1 cellular context compared by ENCODE assay signal in the genomic region with DNA sequence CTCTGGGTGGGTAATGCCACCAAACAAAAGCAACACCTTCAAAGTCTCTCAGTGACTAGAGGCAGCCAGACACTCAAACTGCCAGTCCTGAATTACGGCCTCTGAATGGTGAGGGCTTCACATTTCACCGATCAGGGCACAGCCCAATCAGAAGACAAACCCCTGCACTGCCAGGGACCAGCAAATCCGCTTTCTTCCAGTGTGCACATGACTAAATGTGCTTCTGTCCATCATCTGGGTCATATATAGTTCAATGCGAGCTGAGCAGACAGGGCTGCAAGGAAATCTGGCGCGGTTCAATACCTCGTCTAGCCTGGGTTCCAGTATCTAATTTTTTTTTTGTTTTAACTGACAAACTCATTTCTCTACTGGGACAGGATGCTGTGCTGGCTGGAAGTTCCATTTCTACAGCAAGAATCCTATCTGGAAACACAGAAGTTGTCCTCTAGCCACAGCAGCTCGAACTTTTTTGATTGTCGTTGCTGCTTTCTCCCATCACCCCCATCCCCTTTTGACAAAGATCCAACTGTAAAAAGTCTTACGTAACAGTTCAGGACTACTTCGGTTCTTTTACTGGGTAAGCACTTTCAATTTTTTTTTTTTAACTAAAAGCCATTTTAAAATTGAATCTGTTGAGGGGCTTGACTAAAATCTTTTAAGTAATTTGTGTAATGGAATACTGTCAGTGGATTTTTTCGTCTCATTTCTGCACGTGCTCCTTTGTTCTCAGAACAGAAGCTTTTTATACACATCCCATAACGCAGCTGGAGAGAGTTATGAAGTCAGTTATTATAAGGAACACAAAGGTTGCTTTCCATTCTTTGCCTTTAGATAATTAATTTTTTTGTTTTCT.
TF ChIP-seq lines count a peak whose summit lies in the region.

No MANE protein-coding gene starts in this region.

TF ChIP-seq in K562, 482 proteins besides CTCF, POLR2A, EP300 and RAD21 (continued from another document and continues in another):
- TF ChIP-seq NR4A1 (CRISPR knock-in tag; IDR thresholded peaks at IDR 0.05) = no peak
- TF ChIP-seq NR4A1 (tag; IDR thresholded peaks at IDR 0.05) = no peak
- TF ChIP-seq POLR2B (IDR thresholded peaks at IDR 0.05; ENCODE audit: low read depth, partially characterized antibody) = peak; percentile 39
- TF ChIP-seq, protein P1, sequence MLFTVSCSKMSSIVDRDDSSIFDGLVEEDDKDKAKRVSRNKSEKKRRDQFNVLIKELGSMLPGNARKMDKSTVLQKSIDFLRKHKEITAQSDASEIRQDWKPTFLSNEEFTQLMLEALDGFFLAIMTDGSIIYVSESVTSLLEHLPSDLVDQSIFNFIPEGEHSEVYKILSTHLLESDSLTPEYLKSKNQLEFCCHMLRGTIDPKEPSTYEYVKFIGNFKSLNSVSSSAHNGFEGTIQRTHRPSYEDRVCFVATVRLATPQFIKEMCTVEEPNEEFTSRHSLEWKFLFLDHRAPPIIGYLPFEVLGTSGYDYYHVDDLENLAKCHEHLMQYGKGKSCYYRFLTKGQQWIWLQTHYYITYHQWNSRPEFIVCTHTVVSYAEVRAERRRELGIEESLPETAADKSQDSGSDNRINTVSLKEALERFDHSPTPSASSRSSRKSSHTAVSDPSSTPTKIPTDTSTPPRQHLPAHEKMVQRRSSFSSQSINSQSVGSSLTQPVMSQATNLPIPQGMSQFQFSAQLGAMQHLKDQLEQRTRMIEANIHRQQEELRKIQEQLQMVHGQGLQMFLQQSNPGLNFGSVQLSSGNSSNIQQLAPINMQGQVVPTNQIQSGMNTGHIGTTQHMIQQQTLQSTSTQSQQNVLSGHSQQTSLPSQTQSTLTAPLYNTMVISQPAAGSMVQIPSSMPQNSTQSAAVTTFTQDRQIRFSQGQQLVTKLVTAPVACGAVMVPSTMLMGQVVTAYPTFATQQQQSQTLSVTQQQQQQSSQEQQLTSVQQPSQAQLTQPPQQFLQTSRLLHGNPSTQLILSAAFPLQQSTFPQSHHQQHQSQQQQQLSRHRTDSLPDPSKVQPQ (CRISPR knock-in tag; IDR thresholded peaks at IDR 0.05; ENCODE audit: borderline replicate concordance) = no peak
- no peak for TF ChIP-seq GABPB1 (CRISPR knock-in tag; IDR thresholded peaks at IDR 0.05)
- TF ChIP-seq STAG1 (CRISPR knock-in tag; IDR thresholded peaks at IDR 0.05; ENCODE audit: borderline replicate concordance) = no peak
- TF ChIP-seq YY1 (IDR thresholded peaks at IDR 0.05; ENCODE audit: borderline replicate concordance in 1 of 3, control insufficient read depth in 1 of 3, extremely low read depth in 1 of 3, insufficient read depth in 3 of 3, insufficient read length in 1 of 3, insufficient replicate concordance in 2 of 3, low read depth in 1 of 3, low read length in 2 of 3) = no peak
- TF ChIP-seq NFIC (IDR thresholded peaks at IDR 0.05) = peak; percentile 43
- peak; percentile 63 for TF ChIP-seq TAF1 (IDR thresholded peaks at IDR 0.05; ENCODE audit: control insufficient read depth, extremely low read depth, insufficient read depth, low read length, severe bottlenecking)
- peak; percentile 45 for TF ChIP-seq KDM5B (IDR thresholded peaks at IDR 0.05; ENCODE audit: insufficient replicate concordance, low read depth, low read length)
- 0 out of 2 replicates have a peak, but pooled peaks have one; percentile 30 for TF ChIP-seq PML (IDR thresholded peaks at IDR 0.05; ENCODE audit: low read length)
- TF ChIP-seq, protein P2, sequence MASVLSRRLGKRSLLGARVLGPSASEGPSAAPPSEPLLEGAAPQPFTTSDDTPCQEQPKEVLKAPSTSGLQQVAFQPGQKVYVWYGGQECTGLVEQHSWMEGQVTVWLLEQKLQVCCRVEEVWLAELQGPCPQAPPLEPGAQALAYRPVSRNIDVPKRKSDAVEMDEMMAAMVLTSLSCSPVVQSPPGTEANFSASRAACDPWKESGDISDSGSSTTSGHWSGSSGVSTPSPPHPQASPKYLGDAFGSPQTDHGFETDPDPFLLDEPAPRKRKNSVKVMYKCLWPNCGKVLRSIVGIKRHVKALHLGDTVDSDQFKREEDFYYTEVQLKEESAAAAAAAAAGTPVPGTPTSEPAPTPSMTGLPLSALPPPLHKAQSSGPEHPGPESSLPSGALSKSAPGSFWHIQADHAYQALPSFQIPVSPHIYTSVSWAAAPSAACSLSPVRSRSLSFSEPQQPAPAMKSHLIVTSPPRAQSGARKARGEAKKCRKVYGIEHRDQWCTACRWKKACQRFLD (CRISPR knock-in tag; IDR thresholded peaks at IDR 0.05) = peak; percentile 59; the same call in 1 of the 2 replicates
- no peak for TF ChIP-seq ZNF707 (CRISPR knock-in tag; conservative IDR thresholded peaks at IDR 0.05)
- TF ChIP-seq TBP (optimal IDR thresholded peaks at IDR 0.05; ENCODE audit: low read depth, low read length) = peak; percentile 82
- peak; percentile 95 for TF ChIP-seq MEIS2 (IDR thresholded peaks at IDR 0.05; ENCODE audit: partially characterized antibody)
- no peak; the same call in 1 of the 2 replicates for TF ChIP-seq JUND (IDR thresholded peaks at IDR 0.05; ENCODE audit: borderline replicate concordance, low read depth, low read length)
- TF ChIP-seq JUND (tag; IDR thresholded peaks at IDR 0.05; ENCODE audit: borderline replicate concordance, low read depth, low read length) = no peak
- 0 out of 2 replicates have a peak, but pooled peaks have one; percentile 32 for TF ChIP-seq GTF2E2 (tag; IDR thresholded peaks at IDR 0.05)
- TF ChIP-seq XRCC5 (IDR thresholded peaks at IDR 0.05; ENCODE audit: low read depth, low read length) = 0 out of 2 replicates have a peak, but pooled peaks have one; percentile 19
- TF ChIP-seq ZNF77 (CRISPR knock-in tag; IDR thresholded peaks at IDR 0.05) = no peak
- no peak for TF ChIP-seq DNMT1 (IDR thresholded peaks at IDR 0.05)
- TF ChIP-seq ELF4 (CRISPR knock-in tag; IDR thresholded peaks at IDR 0.05) = 0 out of 2 replicates have a peak, but pooled peaks have one; percentile 25
- no peak; the same call in 1 of the 2 replicates for TF ChIP-seq ZKSCAN8 (CRISPR knock-in tag; IDR thresholded peaks at IDR 0.05)
- peak; percentile 79 for TF ChIP-seq POLR2AphosphoS5 (IDR thresholded peaks at IDR 0.05; ENCODE audit: control insufficient read depth, insufficient read depth, low read depth, low read length)
- peak; percentile 12; the same call in 1 of the 2 replicates for TF ChIP-seq CBFA2T3 (IDR thresholded peaks at IDR 0.05)
- TF ChIP-seq ZBTB8A (IDR thresholded peaks at IDR 0.05; ENCODE audit: partially characterized antibody) = no peak
- peak; percentile 17 for TF ChIP-seq NFYB (IDR thresholded peaks at IDR 0.05; ENCODE audit: extremely low read depth, insufficient read length)
- TF ChIP-seq ZNF174 (CRISPR knock-in tag; IDR thresholded peaks at IDR 0.05) = no peak
- no peak for TF ChIP-seq SAFB2 (IDR thresholded peaks at IDR 0.05; ENCODE audit: borderline replicate concordance, low read depth, low read length, severe bottlenecking)
- TF ChIP-seq BHLHE40 (IDR thresholded peaks at IDR 0.05; ENCODE audit: low read length) = peak; percentile 62
- no peak for TF ChIP-seq ZFX (CRISPR knock-in tag; IDR thresholded peaks at IDR 0.05)
- no peak for TF ChIP-seq ZNF232 (CRISPR knock-in tag; IDR thresholded peaks at IDR 0.05)
- no peak for TF ChIP-seq ZNF431 (CRISPR knock-in tag; IDR thresholded peaks at IDR 0.05)
- TF ChIP-seq, protein P3, sequence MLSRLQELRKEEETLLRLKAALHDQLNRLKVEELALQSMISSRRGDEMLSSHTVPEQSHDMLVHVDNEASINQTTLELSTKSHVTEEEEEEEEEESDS (CRISPR knock-in tag; IDR thresholded peaks at IDR 0.05) = no peak
- TF ChIP-seq ADNP (tag; IDR thresholded peaks at IDR 0.05) = no peak
- TF ChIP-seq, protein P4, sequence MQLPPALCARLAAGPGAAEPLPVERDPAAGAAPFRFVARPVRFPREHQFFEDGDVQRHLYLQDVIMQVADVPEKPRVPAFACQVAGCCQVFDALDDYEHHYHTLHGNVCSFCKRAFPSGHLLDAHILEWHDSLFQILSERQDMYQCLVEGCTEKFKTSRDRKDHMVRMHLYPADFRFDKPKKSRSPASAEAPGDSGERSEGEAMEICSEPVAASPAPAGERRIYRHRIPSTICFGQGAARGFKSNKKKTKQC (CRISPR knock-in tag; IDR thresholded peaks at IDR 0.05) = no peak
- TF ChIP-seq SUPT5H (IDR thresholded peaks at IDR 0.05) = peak; percentile 49; the same call in 1 of the 2 replicates
- TF ChIP-seq SNRNP70 (optimal IDR thresholded peaks at IDR 0.05; ENCODE audit: low read depth, low read length) = no peak
- no peak for TF ChIP-seq ZNF57 (CRISPR knock-in tag; IDR thresholded peaks at IDR 0.05)
- TF ChIP-seq ETV6 (IDR thresholded peaks at IDR 0.05; ENCODE audit: borderline replicate concordance in 1 of 2, low read depth in 2 of 2, low read length in 1 of 2) = no peak
- TF ChIP-seq ETV6 (CRISPR knock-in tag; IDR thresholded peaks at IDR 0.05; ENCODE audit: borderline replicate concordance) = no peak
- TF ChIP-seq, protein P5, sequence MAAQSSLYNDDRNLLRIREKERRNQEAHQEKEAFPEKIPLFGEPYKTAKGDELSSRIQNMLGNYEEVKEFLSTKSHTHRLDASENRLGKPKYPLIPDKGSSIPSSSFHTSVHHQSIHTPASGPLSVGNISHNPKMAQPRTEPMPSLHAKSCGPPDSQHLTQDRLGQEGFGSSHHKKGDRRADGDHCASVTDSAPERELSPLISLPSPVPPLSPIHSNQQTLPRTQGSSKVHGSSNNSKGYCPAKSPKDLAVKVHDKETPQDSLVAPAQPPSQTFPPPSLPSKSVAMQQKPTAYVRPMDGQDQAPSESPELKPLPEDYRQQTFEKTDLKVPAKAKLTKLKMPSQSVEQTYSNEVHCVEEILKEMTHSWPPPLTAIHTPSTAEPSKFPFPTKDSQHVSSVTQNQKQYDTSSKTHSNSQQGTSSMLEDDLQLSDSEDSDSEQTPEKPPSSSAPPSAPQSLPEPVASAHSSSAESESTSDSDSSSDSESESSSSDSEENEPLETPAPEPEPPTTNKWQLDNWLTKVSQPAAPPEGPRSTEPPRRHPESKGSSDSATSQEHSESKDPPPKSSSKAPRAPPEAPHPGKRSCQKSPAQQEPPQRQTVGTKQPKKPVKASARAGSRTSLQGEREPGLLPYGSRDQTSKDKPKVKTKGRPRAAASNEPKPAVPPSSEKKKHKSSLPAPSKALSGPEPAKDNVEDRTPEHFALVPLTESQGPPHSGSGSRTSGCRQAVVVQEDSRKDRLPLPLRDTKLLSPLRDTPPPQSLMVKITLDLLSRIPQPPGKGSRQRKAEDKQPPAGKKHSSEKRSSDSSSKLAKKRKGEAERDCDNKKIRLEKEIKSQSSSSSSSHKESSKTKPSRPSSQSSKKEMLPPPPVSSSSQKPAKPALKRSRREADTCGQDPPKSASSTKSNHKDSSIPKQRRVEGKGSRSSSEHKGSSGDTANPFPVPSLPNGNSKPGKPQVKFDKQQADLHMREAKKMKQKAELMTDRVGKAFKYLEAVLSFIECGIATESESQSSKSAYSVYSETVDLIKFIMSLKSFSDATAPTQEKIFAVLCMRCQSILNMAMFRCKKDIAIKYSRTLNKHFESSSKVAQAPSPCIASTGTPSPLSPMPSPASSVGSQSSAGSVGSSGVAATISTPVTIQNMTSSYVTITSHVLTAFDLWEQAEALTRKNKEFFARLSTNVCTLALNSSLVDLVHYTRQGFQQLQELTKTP (IDR thresholded peaks at IDR 0.05; ENCODE audit: low read depth in 1 of 2, partially characterized antibody in 2 of 2) = no peak
- TF ChIP-seq, protein P6, sequence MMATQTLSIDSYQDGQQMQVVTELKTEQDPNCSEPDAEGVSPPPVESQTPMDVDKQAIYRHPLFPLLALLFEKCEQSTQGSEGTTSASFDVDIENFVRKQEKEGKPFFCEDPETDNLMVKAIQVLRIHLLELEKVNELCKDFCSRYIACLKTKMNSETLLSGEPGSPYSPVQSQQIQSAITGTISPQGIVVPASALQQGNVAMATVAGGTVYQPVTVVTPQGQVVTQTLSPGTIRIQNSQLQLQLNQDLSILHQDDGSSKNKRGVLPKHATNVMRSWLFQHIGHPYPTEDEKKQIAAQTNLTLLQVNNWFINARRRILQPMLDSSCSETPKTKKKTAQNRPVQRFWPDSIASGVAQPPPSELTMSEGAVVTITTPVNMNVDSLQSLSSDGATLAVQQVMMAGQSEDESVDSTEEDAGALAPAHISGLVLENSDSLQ (IDR thresholded peaks at IDR 0.05) = peak; percentile 97
- TF ChIP-seq NRF1 (conservative IDR thresholded peaks at IDR 0.05 in 1 of 2, IDR thresholded peaks at IDR 0.05 in 1 of 2) = peak in 1 of 2 experiments; percentile 40; a peak in 1 of 4 replicates
- no peak for TF ChIP-seq ZNF696 (CRISPR knock-in tag; conservative IDR thresholded peaks at IDR 0.05)
- TF ChIP-seq NR1H2 (CRISPR knock-in tag; IDR thresholded peaks at IDR 0.05) = no peak
- TF ChIP-seq CBFA2T2 (conservative IDR thresholded peaks at IDR 0.05) = 0 out of 2 replicates have a peak, but pooled peaks have one; percentile 13
- TF ChIP-seq ATF7 (IDR thresholded peaks at IDR 0.05) = no peak
- TF ChIP-seq PCBP2 (IDR thresholded peaks at IDR 0.05; ENCODE audit: low read depth, low read length, poor library complexity, severe bottlenecking) = no peak
- TF ChIP-seq, protein P7, sequence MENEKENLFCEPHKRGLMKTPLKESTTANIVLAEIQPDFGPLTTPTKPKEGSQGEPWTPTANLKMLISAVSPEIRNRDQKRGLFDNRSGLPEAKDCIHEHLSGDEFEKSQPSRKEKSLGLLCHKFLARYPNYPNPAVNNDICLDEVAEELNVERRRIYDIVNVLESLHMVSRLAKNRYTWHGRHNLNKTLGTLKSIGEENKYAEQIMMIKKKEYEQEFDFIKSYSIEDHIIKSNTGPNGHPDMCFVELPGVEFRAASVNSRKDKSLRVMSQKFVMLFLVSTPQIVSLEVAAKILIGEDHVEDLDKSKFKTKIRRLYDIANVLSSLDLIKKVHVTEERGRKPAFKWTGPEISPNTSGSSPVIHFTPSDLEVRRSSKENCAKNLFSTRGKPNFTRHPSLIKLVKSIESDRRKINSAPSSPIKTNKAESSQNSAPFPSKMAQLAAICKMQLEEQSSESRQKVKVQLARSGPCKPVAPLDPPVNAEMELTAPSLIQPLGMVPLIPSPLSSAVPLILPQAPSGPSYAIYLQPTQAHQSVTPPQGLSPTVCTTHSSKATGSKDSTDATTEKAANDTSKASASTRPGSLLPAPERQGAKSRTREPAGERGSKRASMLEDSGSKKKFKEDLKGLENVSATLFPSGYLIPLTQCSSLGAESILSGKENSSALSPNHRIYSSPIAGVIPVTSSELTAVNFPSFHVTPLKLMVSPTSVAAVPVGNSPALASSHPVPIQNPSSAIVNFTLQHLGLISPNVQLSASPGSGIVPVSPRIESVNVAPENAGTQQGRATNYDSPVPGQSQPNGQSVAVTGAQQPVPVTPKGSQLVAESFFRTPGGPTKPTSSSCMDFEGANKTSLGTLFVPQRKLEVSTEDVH (IDR thresholded peaks at IDR 0.05; ENCODE audit: low read depth, partially characterized antibody) = no peak
- TF ChIP-seq, protein P8, sequence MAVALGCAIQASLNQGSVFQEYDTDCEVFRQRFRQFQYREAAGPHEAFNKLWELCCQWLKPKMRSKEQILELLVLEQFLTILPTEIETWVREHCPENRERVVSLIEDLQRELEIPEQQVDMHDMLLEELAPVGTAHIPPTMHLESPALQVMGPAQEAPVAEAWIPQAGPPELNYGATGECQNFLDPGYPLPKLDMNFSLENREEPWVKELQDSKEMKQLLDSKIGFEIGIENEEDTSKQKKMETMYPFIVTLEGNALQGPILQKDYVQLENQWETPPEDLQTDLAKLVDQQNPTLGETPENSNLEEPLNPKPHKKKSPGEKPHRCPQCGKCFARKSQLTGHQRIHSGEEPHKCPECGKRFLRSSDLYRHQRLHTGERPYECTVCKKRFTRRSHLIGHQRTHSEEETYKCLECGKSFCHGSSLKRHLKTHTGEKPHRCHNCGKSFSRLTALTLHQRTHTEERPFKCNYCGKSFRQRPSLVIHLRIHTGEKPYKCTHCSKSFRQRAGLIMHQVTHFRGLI (CRISPR knock-in tag; IDR thresholded peaks at IDR 0.05) = 0 out of 2 replicates have a peak, but pooled peaks have one; percentile 22
- TF ChIP-seq TCF7L2 (IDR thresholded peaks at IDR 0.05; ENCODE audit: low read depth, low read length) = no peak
- TF ChIP-seq MBD2 (IDR thresholded peaks at IDR 0.05; ENCODE audit: borderline replicate concordance, low read depth) = no peak; the same call in 1 of the 2 replicates
